21 cellular contexts compared by ENCODE assay signal in the genomic region with DNA sequence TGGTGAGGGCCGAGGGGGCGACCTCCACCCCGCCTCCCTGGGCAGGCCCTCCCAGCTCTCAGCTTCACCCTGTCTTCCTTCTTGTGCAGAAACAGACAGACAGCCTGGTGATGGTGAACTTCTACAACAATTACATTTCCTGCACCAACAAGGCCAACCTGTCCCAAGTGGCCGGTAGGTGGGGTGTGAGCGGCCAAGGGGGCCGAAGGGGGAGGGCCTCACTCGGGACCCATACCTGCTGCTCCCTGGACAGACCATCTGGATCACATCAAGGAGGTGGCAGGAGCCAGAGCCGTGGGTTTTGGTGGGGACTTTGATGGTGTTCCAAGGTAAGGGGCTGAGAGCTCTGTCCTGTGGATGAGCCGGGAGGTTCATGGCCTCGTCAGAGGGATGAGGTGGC. TPM values are rescaled to one million over a fixed set of nuclear protein-coding genes. Genes with fewer than 3 reads are reported as not detected.
"Had no signal": no experiment of that assay in that cellular context is flagged by ENCODE, and none has a peak within 500 bp of the region (broad histone marks: within the 10 kb centered on the region; RNA-seq: fewer than 3 reads in every experiment).

No MANE protein-coding gene starts in this region.

- H3K36me3 ChIP-seq: esophagus squamous epithelium, sigmoid colon had no signal

- H3K36me3 Mint-ChIP-seq: activated CD4-positive, alpha-beta memory T cell treated with anti-CD3 and anti-CD28 coated beads for 36 hours; activated naive CD8-positive, alpha-beta T cell treated with anti-CD3 and anti-CD28 coated beads for 36 hours; immature natural killer cell; stimulated activated memory B cell treated with anti-CD40 and anti-IgM and Interleukin-4, amounts not matched to agents 10 μg/mL and 1 μg/mL and 100 μg/mL, for 72 hours; type B pancreatic cell had no signal

- H3K27ac Mint-ChIP-seq: activated CD4-positive, alpha-beta memory T cell treated with anti-CD3 and anti-CD28 coated beads for 36 hours; activated naive CD8-positive, alpha-beta T cell treated with anti-CD3 and anti-CD28 coated beads for 36 hours; immature natural killer cell; stimulated activated memory B cell treated with anti-CD40 and anti-IgM and Interleukin-4, amounts not matched to agents 10 μg/mL and 1 μg/mL and 100 μg/mL, for 72 hours; T-helper 2 cell treated with Interferon-gamma antibody and Interleukin-4, amounts not matched to agents 5 μg/mL and 100 μg/mL, for 36 hours; type B pancreatic cell had no signal

- H3K27me3 Mint-ChIP-seq: activated CD4-positive, alpha-beta memory T cell treated with anti-CD3 and anti-CD28 coated beads for 36 hours had no signal

- H3K4me3 Mint-ChIP-seq: activated CD4-positive, alpha-beta memory T cell treated with anti-CD3 and anti-CD28 coated beads for 36 hours; activated naive CD8-positive, alpha-beta T cell treated with anti-CD3 and anti-CD28 coated beads for 36 hours; immature natural killer cell; neural crest cell; stimulated activated memory B cell treated with anti-CD40 and anti-IgM and Interleukin-4, amounts not matched to agents 10 μg/mL and 1 μg/mL and 100 μg/mL, for 72 hours; T-helper 2 cell treated with Interferon-gamma antibody and Interleukin-4, amounts not matched to agents 5 μg/mL and 100 μg/mL, for 36 hours; type B pancreatic cell had no signal

- DNase-seq: activated CD4-positive, alpha-beta memory T cell treated with anti-CD3 and anti-CD28 coated beads for 36 hours; activated CD4-positive, alpha-beta T cell treated with anti-CD3 and anti-CD28 coated beads for 4 hours; activated naive CD4-positive, alpha-beta T cell; activated naive CD8-positive, alpha-beta T cell treated with anti-CD3 and anti-CD28 coated beads for 36 hours; activated T-cell treated with anti-CD3 and anti-CD28 coated beads for 4 hours; amniotic stem cell; dermis blood vessel endothelial cell; effector memory CD4-positive, alpha-beta T cell; esophagus squamous epithelium; immature natural killer cell; kidney glomerular epithelial cell; left ventricle myocardium superior; sigmoid colon; stimulated activated CD4-positive, alpha-beta T cell treated with anti-CD3 and anti-CD28 coated beads, Interleukin-4, amount 100 ng/mL, for 4 hours; testis had no signal

- H3K9me3 ChIP-seq: esophagus squamous epithelium, sigmoid colon, testis had no signal

- H3K9me3 Mint-ChIP-seq: activated CD4-positive, alpha-beta memory T cell treated with anti-CD3 and anti-CD28 coated beads for 36 hours; activated naive CD8-positive, alpha-beta T cell treated with anti-CD3 and anti-CD28 coated beads for 36 hours; immature natural killer cell; neural crest cell; T-helper 2 cell treated with Interferon-gamma antibody and Interleukin-4, amounts not matched to agents 5 μg/mL and 100 μg/mL, for 36 hours; type B pancreatic cell had no signal

- H3K27me3 ChIP-seq: testis had no signal

- H3K4me3 ChIP-seq: esophagus squamous epithelium, sigmoid colon, testis had no signal

- H3K27ac ChIP-seq: esophagus squamous epithelium, sigmoid colon, testis had no signal

RNA-seq across cellular contexts. Expression of gene DPEP1, which starts 23.9 kb away (rescaled TPM):
- total RNA-seq: activated CD4-positive, alpha-beta memory T cell treated with anti-CD3 and anti-CD28 coated beads for 36 hours; left ventricle myocardium superior; mononuclear cell; osteocyte; sigmoid colon had no signal
- polyA plus RNA-seq: immature natural killer cell had no signal
